ENCODE assay signal across 2 cellular contexts in genomic region chr2:96977631-96978195, GRCh38.
A peak's percentile ranks its signal among the peaks of the same experiment; 100 is the strongest.
TF ChIP-seq lines count a peak whose summit lies in the region.

No MANE protein-coding gene starts in this region.

TF ChIP-seq in HEK293, 187 proteins besides CTCF, POLR2A, EP300 and RAD21 (continued from another document):
- TF ChIP-seq SP7 (tag by site-specific recombination; IDR thresholded peaks at IDR 0.05) = peak; percentile 41; the same call in 1 of the 2 replicates
- TF ChIP-seq KLF8 (tag by site-specific recombination; IDR thresholded peaks at IDR 0.05) = peak; percentile 55; the same call in 1 of the 2 replicates
- TF ChIP-seq ZNF341 (tag by site-specific recombination; IDR thresholded peaks at IDR 0.05; ENCODE audit: low read depth) = peak; percentile 29; the same call in 1 of the 2 replicates
- no peak for TF ChIP-seq ZNF529 (tag by site-specific recombination; IDR thresholded peaks at IDR 0.05; ENCODE audit: insufficient replicate concordance)
- no peak for TF ChIP-seq ZNF596 (tag by site-specific recombination; IDR thresholded peaks at IDR 0.05)
- TF ChIP-seq TSHZ1 (tag by site-specific recombination; IDR thresholded peaks at IDR 0.05; ENCODE audit: borderline replicate concordance) = 0 out of 2 replicates have a peak, but pooled peaks have one; percentile 19
- TF ChIP-seq ELK4 (IDR thresholded peaks at IDR 0.05; ENCODE audit: borderline replicate concordance, low read depth, low read length) = no peak
- no peak for TF ChIP-seq ZNF449 (tag by site-specific recombination; IDR thresholded peaks at IDR 0.05)
- TF ChIP-seq ZNF629 (tag by site-specific recombination; IDR thresholded peaks at IDR 0.05) = peak; percentile 94
- TF ChIP-seq ZNF560 (tag by site-specific recombination; IDR thresholded peaks at IDR 0.05; ENCODE audit: borderline replicate concordance) = no peak
- no peak for TF ChIP-seq ZNF37A (tag by site-specific recombination; IDR thresholded peaks at IDR 0.05)

TF ChIP-seq in WTC11, 78 proteins besides CTCF, POLR2A, EP300 and RAD21 (continued from another document):
- TF ChIP-seq ATF3 (CRISPR knock-in tag; conservative IDR thresholded peaks at IDR 0.05) = no peak
- TF ChIP-seq ZNF281 (CRISPR knock-in tag; IDR thresholded peaks at IDR 0.05) = no peak
- no peak for TF ChIP-seq SOX15 (CRISPR knock-in tag; IDR thresholded peaks at IDR 0.05)
- TF ChIP-seq ZNF512 (CRISPR knock-in tag; IDR thresholded peaks at IDR 0.05; ENCODE audit: borderline replicate concordance) = no peak
